ENCODE assay signal across 16 cellular contexts in genomic region chr20:41038878-41039404, GRCh38. TPM values are rescaled to one million over a fixed set of nuclear protein-coding genes. Genes with fewer than 3 reads are reported as not detected.
DNase-seq lines count a peak whose midpoint lies in the region; ATAC-seq and TF ChIP-seq lines count a peak whose summit lies in the region.
"Had no signal": no experiment of that assay in that cellular context is flagged by ENCODE, and none has a peak within 500 bp of the region (broad histone marks: within the 10 kb centered on the region; RNA-seq: fewer than 3 reads in every experiment).

No MANE protein-coding gene starts in this region.

- H3K27ac ChIP-seq in osteoblast (ENCODE audit: low read depth, low read length) (no peak overlapping the region), GM23338 (ENCODE audit: low read depth) (no peak overlapping the region)
- H3K27ac ChIP-seq: dorsolateral prefrontal cortex had no signal

- H3K4me3 Mint-ChIP-seq in activated CD4-positive, alpha-beta T cell treated with anti-CD3 and anti-CD28 coated beads, Interleukin-2, amount 10 ng/mL, durations not matched to agents 7 days and 5 days, result no peak overlapping the region
- peak overlapping the region; percentile 38 for H3K4me3 Mint-ChIP-seq in activated T-helper 17 cell treated with anti-CD3 and anti-CD28 coated beads, Interleukin-2, amount 50 U/mL, for 72 hours
- no peak overlapping the region for H3K4me3 Mint-ChIP-seq in GM23338

- H3K4me1 ChIP-seq in osteoblast (ENCODE audit: insufficient read depth, low read length) (peaks cover 3% of the 10 kb centered on the region), GM23338 (ENCODE audit: insufficient read depth) (peaks cover 11% of the 10 kb centered on the region)

- H3K36me3 ChIP-seq in osteoblast (ENCODE audit: insufficient read depth, low read length), result no peaks in the 10 kb centered on the region
- no peaks in the 10 kb centered on the region for H3K36me3 ChIP-seq in GM23338 (ENCODE audit: insufficient read depth)

- no peaks in the 10 kb centered on the region for H3K9me2 ChIP-seq in GM23338 (ENCODE audit: insufficient read depth)

- H3K4me3 ChIP-seq in osteoblast (ENCODE audit: insufficient read depth, low read length) (no peak overlapping the region), GM23338 (no peak overlapping the region)
- H3K4me3 ChIP-seq: dorsolateral prefrontal cortex had no signal

- ATAC-seq in HG02642 (IDR thresholded peaks at IDR 0.05; ENCODE audit: poor library complexity, unreplicated experiment), result peak; percentile 52
- peak; percentile 92 for ATAC-seq in activated T-helper 17 cell treated with anti-CD3 and anti-CD28 coated beads, Interleukin-2, amount 50 U/mL, for 72 hours (replicated peaks)
- ATAC-seq in GM19351 (IDR thresholded peaks at IDR 0.05; ENCODE audit: unreplicated experiment), result no peak
- ATAC-seq in GM23338, result no peak
- no peak for ATAC-seq in HG02885 (IDR thresholded peaks at IDR 0.05; ENCODE audit: poor library complexity, unreplicated experiment)

- no peak for DNase-seq in activated CD4-positive, alpha-beta T cell treated with anti-CD3 and anti-CD28 coated beads, Interleukin-2, amount 10 ng/mL, durations not matched to agents 7 days and 5 days
- no peak for DNase-seq in activated CD4-positive, alpha-beta T cell treated with anti-CD3 and anti-CD28 coated beads, Interleukin-2, amount 50 U/mL, for 48 hours
- peak; percentile 78 for DNase-seq in osteoblast (ENCODE audit: insufficient read length, low spot score, missing footprints)
- no peak for DNase-seq in GM23338 (ENCODE audit: low spot score)
- DNase-seq: activated naive CD4-positive, alpha-beta T cell treated with Interleukin-2 at 50 U/mL for 16 hours; CD4-positive, alpha-beta memory T cell; dorsolateral prefrontal cortex; glutamatergic neuron; NCI-H1436 treated with DMSO at 0.1 percent for 48 hours; NCI-H226; stimulated activated CD4-positive, alpha-beta T cell treated with anti-CD3 and anti-CD28 coated beads, Interleukin-4, amount 100 ng/mL, for 24 hours; T-helper 9 cell had no signal

- H2AFZ ChIP-seq in osteoblast (ENCODE audit: low read length), result no peak overlapping the region
- no peak overlapping the region for H2AFZ ChIP-seq in GM23338

- peaks cover 44% of the 10 kb centered on the region for H4K20me1 ChIP-seq in osteoblast (ENCODE audit: insufficient read depth, low read length)
- peaks cover 83% of the 10 kb centered on the region for H4K20me1 ChIP-seq in GM23338 (replicated peaks; ENCODE audit: insufficient read depth)

- peaks cover 86% of the 10 kb centered on the region for H3K4me1 Mint-ChIP-seq in activated CD4-positive, alpha-beta T cell treated with anti-CD3 and anti-CD28 coated beads, Interleukin-2, amount 10 ng/mL, durations not matched to agents 7 days and 5 days
- H3K4me1 Mint-ChIP-seq in activated T-helper 17 cell treated with anti-CD3 and anti-CD28 coated beads, Interleukin-2, amount 50 U/mL, for 72 hours, result peaks cover 41% of the 10 kb centered on the region
- peaks cover 49% of the 10 kb centered on the region for H3K4me1 Mint-ChIP-seq in GM23338

- no peaks in the 10 kb centered on the region for H3K9me3 Mint-ChIP-seq in activated CD4-positive, alpha-beta T cell treated with anti-CD3 and anti-CD28 coated beads, Interleukin-2, amount 10 ng/mL, durations not matched to agents 7 days and 5 days
- no peaks in the 10 kb centered on the region for H3K9me3 Mint-ChIP-seq in activated T-helper 17 cell treated with anti-CD3 and anti-CD28 coated beads, Interleukin-2, amount 50 U/mL, for 72 hours
- no peaks in the 10 kb centered on the region for H3K9me3 Mint-ChIP-seq in GM23338
- H3K9me3 Mint-ChIP-seq: CD4-positive, alpha-beta memory T cell had no signal

- POLR2A ChIA-PET in activated CD4-positive, alpha-beta T cell treated with anti-CD3 and anti-CD28 coated beads, Interleukin-2, amount 10 ng/mL, durations not matched to agents 7 days and 5 days (lab: Charles Lee), result interaction anchor here (0.6 kb wide), 1 partner anchor 609 kb away, joined by 3 read pairs; no protein-coding TSS in a partner anchor

- CTCF ChIA-PET in activated CD4-positive, alpha-beta T cell treated with anti-CD3 and anti-CD28 coated beads, Interleukin-2, amount 10 ng/mL, durations not matched to agents 7 days and 5 days (lab: Charles Lee), result interaction anchor here (0.6 to 1.2 kb wide), 4 partner anchors 9 to 312 kb away, joined by 3 to 4 read pairs (median 4); no protein-coding TSS in a partner anchor

- H3K27me3 ChIP-seq in osteoblast (ENCODE audit: insufficient read depth, low read length) (no peaks in the 10 kb centered on the region), GM23338 (ENCODE audit: insufficient read depth) (peaks cover 26% of the 10 kb centered on the region)
- H3K27me3 ChIP-seq: dorsolateral prefrontal cortex had no signal

- H3K79me2 ChIP-seq in osteoblast (ENCODE audit: insufficient read depth, low read length), result peaks cover 97% of the 10 kb centered on the region
- H3K79me2 ChIP-seq in GM23338 (replicated peaks; ENCODE audit: insufficient read depth), result peaks cover 100% of the 10 kb centered on the region

- H3K27me3 Mint-ChIP-seq in activated CD4-positive, alpha-beta T cell treated with anti-CD3 and anti-CD28 coated beads, Interleukin-2, amount 10 ng/mL, durations not matched to agents 7 days and 5 days, result no peaks in the 10 kb centered on the region
- H3K27me3 Mint-ChIP-seq in activated T-helper 17 cell treated with anti-CD3 and anti-CD28 coated beads, Interleukin-2, amount 50 U/mL, for 72 hours, result no peaks in the 10 kb centered on the region
- peaks cover 25% of the 10 kb centered on the region for H3K27me3 Mint-ChIP-seq in GM23338 (ENCODE audit: insufficient read depth, low read depth, poor library complexity)
- H3K27me3 Mint-ChIP-seq: CD4-positive, alpha-beta memory T cell had no signal

- H3K4me2 ChIP-seq in osteoblast (ENCODE audit: insufficient read depth, low read length) (no peak overlapping the region), GM23338 (no peak overlapping the region)

- peaks cover 59% of the 10 kb centered on the region for H3K36me3 Mint-ChIP-seq in activated CD4-positive, alpha-beta T cell treated with anti-CD3 and anti-CD28 coated beads, Interleukin-2, amount 10 ng/mL, durations not matched to agents 7 days and 5 days (ENCODE audit: low read depth)
- peaks cover 86% of the 10 kb centered on the region for H3K36me3 Mint-ChIP-seq in activated T-helper 17 cell treated with anti-CD3 and anti-CD28 coated beads, Interleukin-2, amount 50 U/mL, for 72 hours (ENCODE audit: low read depth)
- peaks cover 36% of the 10 kb centered on the region; the same call in 2 of the 3 replicates for H3K36me3 Mint-ChIP-seq in GM23338 (ENCODE audit: low read depth)

- TF ChIP-seq CTCF in osteoblast (IDR thresholded peaks at IDR 0.05; ENCODE audit: extremely low read depth, low read depth, low read length), result no peak
- no peak for TF ChIP-seq CTCF in GM23338 (conservative IDR thresholded peaks at IDR 0.05; ENCODE audit: low read depth in 2 of 2)

- no peaks in the 10 kb centered on the region for H3F3A ChIP-seq in GM23338 (replicated peaks; ENCODE audit: low read depth)

- peak overlapping the region; percentile 50 for H3K27ac Mint-ChIP-seq in activated CD4-positive, alpha-beta T cell treated with anti-CD3 and anti-CD28 coated beads, Interleukin-2, amount 10 ng/mL, durations not matched to agents 7 days and 5 days
- H3K27ac Mint-ChIP-seq in activated T-helper 17 cell treated with anti-CD3 and anti-CD28 coated beads, Interleukin-2, amount 50 U/mL, for 72 hours, result peak overlapping the region; percentile 65
- no peak overlapping the region for H3K27ac Mint-ChIP-seq in GM23338

- no peaks in the 10 kb centered on the region for H3K9me3 ChIP-seq in osteoblast (ENCODE audit: low read depth, low read length)

TF ChIP-seq in GM23338, 12 proteins besides CTCF, POLR2A, EP300 and RAD21 (continues in another document):
- TF ChIP-seq CREB1 (CRISPR knock-in tag; IDR thresholded peaks at IDR 0.05; ENCODE audit: low read depth) (no peak), NANOG (IDR thresholded peaks at IDR 0.05; ENCODE audit: borderline replicate concordance) (no peak), STAT1 (IDR thresholded peaks at IDR 0.05; ENCODE audit: unreplicated experiment) (no peak), JUNB (IDR thresholded peaks at IDR 0.05; ENCODE audit: unreplicated experiment) (no peak), EZH2phosphoT487 (IDR thresholded peaks at IDR 0.05; ENCODE audit: unreplicated experiment) (no peak)

RNA-seq across cellular contexts. Expression of gene TOP1, which starts 10.3 kb away (rescaled TPM):
- 10 to 100 TPM; 66.7 to 76.9 TPM for total RNA-seq in activated CD4-positive, alpha-beta T cell treated with anti-CD3 and anti-CD28 coated beads, Interleukin-2, amount 10 ng/mL, durations not matched to agents 7 days and 5 days
- 10 to 100 TPM; 62.4 to 82.8 TPM for total RNA-seq in activated T-helper 17 cell treated with anti-CD3 and anti-CD28 coated beads, Interleukin-2, amount 50 U/mL, for 72 hours
- 9.4 and 10.5 TPM in 2 replicates for total RNA-seq in osteoblast
- 57.4 and 62.4 TPM in 2 replicates for total RNA-seq in GM23338 (2014; rRNA removed; shearing (Covaris generic))
- 101 and 102 TPM in 2 replicates for polyA plus RNA-seq in GM23338 (2016; fragmentation: Nextera tagmentation; extraction: Ambion mirVana)

Comparison
In these comparisons a context has a peak if more than half of its experiments do, and no peak if none do; other contexts are left out.
1. ATAC-seq: peak in HG02642 (single experiment) and activated T-helper 17 cell treated with anti-CD3 and anti-CD28 coated beads, Interleukin-2, amount 50 U/mL, for 72 hours (single experiment); none in GM19351 (single experiment), GM23338 (single experiment) and HG02885 (single experiment).